ENCODE assay signal across 8 cellular contexts in genomic region chr5:91219141-91219802, GRCh38.
A peak's percentile ranks its signal among the peaks of the same experiment; 100 is the strongest.
DNase-seq lines count a peak whose midpoint lies in the region; ATAC-seq and TF ChIP-seq lines count a peak whose summit lies in the region.

No MANE protein-coding gene starts in this region.

- 38 to 43% methylated on average over 4 of the region's 4 CpGs for WGBS in esophagus squamous epithelium, 2 donors

- no peaks in the 10 kb centered on the region for H3K9me3 Mint-ChIP-seq in activated naive CD4-positive, alpha-beta T cell treated with anti-CD3 and anti-CD28 coated beads for 36 hours

- DNase-seq in COLO829 (ENCODE audit: low spot score) = peak; percentile 67
- DNase-seq in NCI-H2227 treated with DMSO at 0.1 percent for 48 hours (lab: John Stamatoyannopoulos, UW) = peak; percentile 34
- DNase-seq in esophagus squamous epithelium (lab: John Stamatoyannopoulos, UW) = no peak
- DNase-seq in osteoblast (ENCODE audit: insufficient read length, low spot score, missing footprints) = peak; percentile 69
- DNase-seq in activated CD4-positive, alpha-beta T cell treated with anti-CD3 and anti-CD28 coated beads for 48 hours = no peak
- no peak for DNase-seq in activated naive CD4-positive, alpha-beta T cell treated with anti-CD3 and anti-CD28 coated beads for 36 hours
- no peak for DNase-seq in HEK293T (ENCODE audit: extremely low spot score)

- H3K4me3 Mint-ChIP-seq in activated naive CD4-positive, alpha-beta T cell treated with anti-CD3 and anti-CD28 coated beads for 36 hours = no peak overlapping the region

- H3K36me3 ChIP-seq in esophagus squamous epithelium (no peaks in the 10 kb centered on the region), osteoblast (ENCODE audit: insufficient read depth, low read length) (no peaks in the 10 kb centered on the region)

- TF ChIP-seq CTCF in esophagus squamous epithelium (IDR thresholded peaks at IDR 0.05) (no peak), osteoblast (IDR thresholded peaks at IDR 0.05; ENCODE audit: extremely low read depth, low read depth, low read length) (no peak)

- no peak for ATAC-seq in GM18511 (IDR thresholded peaks at IDR 0.05; ENCODE audit: unreplicated experiment)

- H3K4me1 ChIP-seq in esophagus squamous epithelium = peaks cover 0 to 18% (median 7%) of the 10 kb centered on the region in 3 donors
- H3K4me1 ChIP-seq in osteoblast (ENCODE audit: insufficient read depth, low read length) = peaks cover 27% of the 10 kb centered on the region

- no peaks in the 10 kb centered on the region for H3K4me1 Mint-ChIP-seq in activated naive CD4-positive, alpha-beta T cell treated with anti-CD3 and anti-CD28 coated beads for 36 hours (ENCODE audit: low read depth)

- no peaks in the 10 kb centered on the region for H3K36me3 Mint-ChIP-seq in activated naive CD4-positive, alpha-beta T cell treated with anti-CD3 and anti-CD28 coated beads for 36 hours (ENCODE audit: low read depth)

- CTCF ChIA-PET in activated naive CD4-positive, alpha-beta T cell treated with anti-CD3 and anti-CD28 coated beads for 36 hours (lab: Charles Lee) = interaction anchor here (0.7 to 11.1 kb wide), 21 partner anchors 8 to 353 kb away, joined by 3 to 184 read pairs (median 4); partner anchors contain the start of gene ARRDC3
- CTCF ChIA-PET in HEK293T (lab: Yijun Ruan, JAX) = interaction anchor here (0.6 to 2.6 kb wide), 14 partner anchors 9 to 324 kb away, joined by 3 to 16 read pairs (median 4); partner anchors contain the start of gene ARRDC3

- H3K27me3 ChIP-seq in esophagus squamous epithelium = no peaks in the 10 kb centered on the region
- no peaks in the 10 kb centered on the region for H3K27me3 ChIP-seq in osteoblast (ENCODE audit: insufficient read depth, low read length)

- no peaks in the 10 kb centered on the region for H3K79me2 ChIP-seq in osteoblast (ENCODE audit: insufficient read depth, low read length)

- no peak overlapping the region for H3K27ac Mint-ChIP-seq in activated naive CD4-positive, alpha-beta T cell treated with anti-CD3 and anti-CD28 coated beads for 36 hours

- H3K27ac ChIP-seq in esophagus squamous epithelium = peak overlapping the region; percentile 20 to 64 (median 46)
- peak overlapping the region; percentile 86 for H3K27ac ChIP-seq in osteoblast (ENCODE audit: low read depth, low read length)

- H3K9me3 ChIP-seq in esophagus squamous epithelium (no peaks in the 10 kb centered on the region), osteoblast (ENCODE audit: low read depth, low read length) (no peaks in the 10 kb centered on the region)

- intact Hi-C loops in esophagus squamous epithelium (cut with DNase I) = no loop called here
- intact Hi-C loops in activated naive CD4-positive, alpha-beta T cell treated with anti-CD3 and anti-CD28 coated beads for 36 hours (cut with micrococcal nuclease) = loop anchor here (1.0 to 2.0 kb wide), 2 partner anchors 118 to 287 kb away; no protein-coding TSS in a partner anchor

- TF ChIP-seq POLR2A in esophagus squamous epithelium (IDR thresholded peaks at IDR 0.05) = no peak

- peak overlapping the region; percentile 47 for H3K4me2 ChIP-seq in osteoblast (ENCODE audit: insufficient read depth, low read length)

- H4K20me1 ChIP-seq in osteoblast (ENCODE audit: insufficient read depth, low read length) = no peaks in the 10 kb centered on the region

- H2AFZ ChIP-seq in osteoblast (ENCODE audit: low read length) = peak overlapping the region; percentile 54

- no peaks in the 10 kb centered on the region for H3K27me3 Mint-ChIP-seq in activated naive CD4-positive, alpha-beta T cell treated with anti-CD3 and anti-CD28 coated beads for 36 hours (ENCODE audit: low read depth)

- no peak overlapping the region for H3K4me3 ChIP-seq in esophagus squamous epithelium
- peak overlapping the region; percentile 32 for H3K4me3 ChIP-seq in osteoblast (ENCODE audit: insufficient read depth, low read length)

- POLR2A ChIA-PET in HEK293T (lab: Yijun Ruan, JAX) = interaction anchor here (1.0 to 3.3 kb wide), 3 partner anchors 112 to 164 kb away, joined by 3 to 11 read pairs (median 6); partner anchors contain the start of gene ARRDC3

TF ChIP-seq in HEK293T, 16 proteins besides CTCF, POLR2A, EP300 and RAD21:
- TF ChIP-seq TARDBP (IDR thresholded peaks at IDR 0.05) (no peak), SP1 (IDR thresholded peaks at IDR 0.05) (no peak), NFRKB (IDR thresholded peaks at IDR 0.05) (no peak), FOXA1 (IDR thresholded peaks at IDR 0.05) (no peak), L3MBTL2 (conservative IDR thresholded peaks at IDR 0.05) (no peak), SUZ12 (IDR thresholded peaks at IDR 0.05) (no peak), LEF1 (IDR thresholded peaks at IDR 0.05; ENCODE audit: borderline replicate concordance) (no peak), ARNT (IDR thresholded peaks at IDR 0.05) (no peak), BHLHE40 (IDR thresholded peaks at IDR 0.05; ENCODE audit: borderline replicate concordance) (no peak), FOXK2 (IDR thresholded peaks at IDR 0.05) (no peak), ZNF384 (IDR thresholded peaks at IDR 0.05) (no peak), HDGF (IDR thresholded peaks at IDR 0.05; ENCODE audit: borderline replicate concordance) (no peak), CTBP1 (IDR thresholded peaks at IDR 0.05; ENCODE audit: borderline replicate concordance) (no peak), FOXM1 (IDR thresholded peaks at IDR 0.05; ENCODE audit: borderline replicate concordance) (no peak), ELF4 (IDR thresholded peaks at IDR 0.05) (no peak)
- TF ChIP-seq, protein P1, sequence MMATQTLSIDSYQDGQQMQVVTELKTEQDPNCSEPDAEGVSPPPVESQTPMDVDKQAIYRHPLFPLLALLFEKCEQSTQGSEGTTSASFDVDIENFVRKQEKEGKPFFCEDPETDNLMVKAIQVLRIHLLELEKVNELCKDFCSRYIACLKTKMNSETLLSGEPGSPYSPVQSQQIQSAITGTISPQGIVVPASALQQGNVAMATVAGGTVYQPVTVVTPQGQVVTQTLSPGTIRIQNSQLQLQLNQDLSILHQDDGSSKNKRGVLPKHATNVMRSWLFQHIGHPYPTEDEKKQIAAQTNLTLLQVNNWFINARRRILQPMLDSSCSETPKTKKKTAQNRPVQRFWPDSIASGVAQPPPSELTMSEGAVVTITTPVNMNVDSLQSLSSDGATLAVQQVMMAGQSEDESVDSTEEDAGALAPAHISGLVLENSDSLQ (IDR thresholded peaks at IDR 0.05) = no peak

Comparison
In these comparisons a context has a peak if more than half of its experiments do, and no peak if none do; other contexts are left out.
1. DNase-seq: peak in COLO829 (single experiment), NCI-H2227 treated with DMSO at 0.1 percent for 48 hours (single experiment) and osteoblast (single experiment); none in esophagus squamous epithelium (single experiment), activated CD4-positive, alpha-beta T cell treated with anti-CD3 and anti-CD28 coated beads for 48 hours (single experiment), activated naive CD4-positive, alpha-beta T cell treated with anti-CD3 and anti-CD28 coated beads for 36 hours (single experiment) and HEK293T (single experiment).